28 cellular contexts compared by ENCODE assay signal in genomic region chr1:191388283-191388682, GRCh38.
"Had no signal": no experiment of that assay in that cellular context is flagged by ENCODE, and none has a peak within 500 bp of the region (broad histone marks: within the 10 kb centered on the region; RNA-seq: fewer than 3 reads in every experiment).

No MANE protein-coding gene starts in this region.

- H3K27ac ChIP-seq: coronary artery, dorsolateral prefrontal cortex, epithelial cell of prostate, esophagus squamous epithelium, gastrocnemius medialis, heart right ventricle, left lung, lower lobe of right lung had no signal

- ATAC-seq: esophagus mucosa; gastrocnemius medialis; heart right ventricle; left cardiac atrium; left lung; left ventricle myocardium superior; lower lobe of right lung; mucosa of descending colon; naive thymus-derived CD8-positive, alpha-beta T cell had no signal

- H3K4me1 ChIP-seq: esophagus squamous epithelium, gastrocnemius medialis, heart right ventricle, left lung, lower lobe of right lung had no signal

- H3K4me1 Mint-ChIP-seq: mesothelial cell of epicardium; naive B cell; naive thymus-derived CD8-positive, alpha-beta T cell had no signal

- H3K4me3 ChIP-seq: coronary artery, dorsolateral prefrontal cortex, esophagus squamous epithelium, gastrocnemius medialis, heart right ventricle, left lung, lower lobe of right lung, mucosa of descending colon had no signal

- H3K27ac Mint-ChIP-seq: mesothelial cell of epicardium; naive B cell; naive thymus-derived CD8-positive, alpha-beta T cell had no signal

- H3K4me3 Mint-ChIP-seq: mesothelial cell of epicardium; naive B cell; naive thymus-derived CD8-positive, alpha-beta T cell had no signal

- H3K9me3 ChIP-seq: esophagus squamous epithelium, gastrocnemius medialis, lower lobe of right lung had no signal

- H3K27me3 Mint-ChIP-seq: naive B cell; naive thymus-derived CD8-positive, alpha-beta T cell had no signal

- H3K36me3 Mint-ChIP-seq: mesothelial cell of epicardium, naive B cell had no signal

- DNase-seq: dermis blood vessel endothelial cell; dorsolateral prefrontal cortex; effector CD4-positive, alpha-beta T cell; effector memory CD4-positive, alpha-beta T cell; erythroblast; esophagus squamous epithelium; foreskin fibroblast; foreskin melanocyte; gastrocnemius medialis; glutamatergic neuron; head of caudate nucleus; heart right ventricle; hippocampal formation; left cardiac atrium; left lung; left ventricle myocardium superior; lower lobe of right lung; mesenchymal stem cell; mucosa of descending colon; naive B cell; naive thymus-derived CD8-positive, alpha-beta T cell had no signal

- H3K27me3 ChIP-seq: dorsolateral prefrontal cortex, esophagus squamous epithelium, gastrocnemius medialis, heart right ventricle, left lung had no signal

- H3K36me3 ChIP-seq: esophagus squamous epithelium, gastrocnemius medialis, heart right ventricle, left lung, lower lobe of right lung had no signal

- FAIRE-seq: endometrium, islet of Langerhans, keratinocyte had no signal
